ENCODE assay signal across 24 cellular contexts in the genomic region with DNA sequence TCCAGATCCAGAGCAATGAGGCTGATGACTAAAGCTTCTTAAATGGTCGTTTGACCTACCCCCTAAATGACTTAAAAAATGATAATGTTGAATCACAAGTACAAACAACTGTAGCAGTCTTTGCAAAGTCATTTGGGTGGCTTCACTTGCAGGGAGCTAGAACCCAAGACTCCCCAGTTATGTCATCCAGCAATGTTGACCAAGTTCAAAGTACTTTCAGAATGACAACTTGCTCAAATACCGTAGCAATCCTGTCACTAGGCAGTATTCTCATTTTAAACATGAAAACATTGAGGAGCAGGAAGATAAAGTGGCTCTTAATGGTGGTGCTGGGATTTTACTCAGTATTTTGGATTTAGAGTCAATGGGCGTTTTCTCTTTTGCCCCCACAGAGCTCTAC.
"Had no signal": no experiment of that assay in that cellular context is flagged by ENCODE, and none has a peak within 500 bp of the region (broad histone marks: within the 10 kb centered on the region; RNA-seq: fewer than 3 reads in every experiment).

No MANE protein-coding gene starts in this region.

- DNase-seq: activated B cell treated with CpG ODN at 0.5 μM for 24 hours; activated CD4-positive, alpha-beta memory T cell treated with anti-CD3 and anti-CD28 coated beads for 36 hours; activated CD4-positive, alpha-beta T cell treated with anti-CD3 and anti-CD28 coated beads, Interleukin-2, amount 10 ng/mL, durations not matched to agents 24 days and 14 days; activated CD8-positive, alpha-beta memory T cell treated with anti-CD3 and anti-CD28 coated beads, Interleukin-2, amount 50 U/mL, for 48 hours; activated gamma-delta T cell; activated naive CD4-positive, alpha-beta T cell; activated naive CD4-positive, alpha-beta T cell treated with anti-CD3 and anti-CD28 coated beads, Interleukin-2, amount 10 ng/mL, durations not matched to agents 7 days and 5 days; activated naive CD8-positive, alpha-beta T cell treated with anti-CD3 and anti-CD28 coated beads, Interleukin-2, amount 10 ng/mL, durations not matched to agents 7 days and 5 days; activated T-cell treated with anti-CD3 and anti-CD28 coated beads for 4 hours; activated T-cell treated with anti-CD3 and anti-CD28 coated beads, Interleukin-2, amount 50 U/mL, for 24 hours; activated T-cell treated with anti-CD3 and anti-CD28 coated beads, Interleukin-2, amount 50 U/mL, for 72 hours; dorsolateral prefrontal cortex; effector memory CD4-positive, alpha-beta T cell; endodermal cell; foreskin fibroblast; head of caudate nucleus; T-helper 2 cell had no signal

- H3K27me3 Mint-ChIP-seq: activated B cell treated with CpG ODN at 0.5 μM for 24 hours; activated CD4-positive, alpha-beta memory T cell treated with anti-CD3 and anti-CD28 coated beads for 36 hours; activated CD4-positive, alpha-beta T cell treated with anti-CD3 and anti-CD28 coated beads, Interleukin-2, amount 10 ng/mL, durations not matched to agents 24 days and 14 days; activated naive CD4-positive, alpha-beta T cell treated with anti-CD3 and anti-CD28 coated beads, Interleukin-2, amount 10 ng/mL, durations not matched to agents 7 days and 5 days; activated naive CD8-positive, alpha-beta T cell treated with anti-CD3 and anti-CD28 coated beads, Interleukin-2, amount 10 ng/mL, durations not matched to agents 7 days and 5 days; activated T-cell treated with anti-CD3 and anti-CD28 coated beads, Interleukin-2, amount 50 U/mL, for 24 hours; central memory CD8-positive, alpha-beta T cell; dendritic cell treated with granulocyte-macrophage colony-stimulating factor and Interleukin-4, amounts not matched to agents 40 ng/mL and 50 ng/mL, for 4 days had no signal

- H3K4me1 ChIP-seq: ascending aorta had no signal

- H3K4me1 Mint-ChIP-seq: activated B cell treated with CpG ODN at 0.5 μM for 24 hours; activated CD4-positive, alpha-beta T cell treated with anti-CD3 and anti-CD28 coated beads, Interleukin-2, amount 10 ng/mL, durations not matched to agents 24 days and 14 days; activated naive CD4-positive, alpha-beta T cell treated with anti-CD3 and anti-CD28 coated beads, Interleukin-2, amount 10 ng/mL, durations not matched to agents 7 days and 5 days; activated naive CD8-positive, alpha-beta T cell treated with anti-CD3 and anti-CD28 coated beads, Interleukin-2, amount 10 ng/mL, durations not matched to agents 7 days and 5 days; central memory CD8-positive, alpha-beta T cell had no signal

- H3K27ac Mint-ChIP-seq: activated B cell treated with CpG ODN at 0.5 μM for 24 hours; activated CD4-positive, alpha-beta memory T cell treated with anti-CD3 and anti-CD28 coated beads for 36 hours; activated CD4-positive, alpha-beta T cell treated with anti-CD3 and anti-CD28 coated beads, Interleukin-2, amount 10 ng/mL, durations not matched to agents 24 days and 14 days; activated naive CD4-positive, alpha-beta T cell treated with anti-CD3 and anti-CD28 coated beads, Interleukin-2, amount 10 ng/mL, durations not matched to agents 7 days and 5 days; activated naive CD4-positive, alpha-beta T cell treated with anti-CD3 and anti-CD28 coated beads, Interleukin-2, amount 50 U/mL, for 72 hours; activated naive CD8-positive, alpha-beta T cell treated with anti-CD3 and anti-CD28 coated beads, Interleukin-2, amount 10 ng/mL, durations not matched to agents 7 days and 5 days; activated T-cell treated with anti-CD3 and anti-CD28 coated beads, Interleukin-2, amount 50 U/mL, for 24 hours; activated T-cell treated with anti-CD3 and anti-CD28 coated beads, Interleukin-2, amount 50 U/mL, for 72 hours; brain; dendritic cell treated with granulocyte-macrophage colony-stimulating factor and Interleukin-4, amounts not matched to agents 40 ng/mL and 50 ng/mL, for 4 days; endodermal cell had no signal

- H3K27me3 ChIP-seq: ascending aorta, dorsolateral prefrontal cortex had no signal

- H3K36me3 ChIP-seq: ascending aorta had no signal

- H3K4me3 ChIP-seq: ascending aorta, coronary artery, dorsolateral prefrontal cortex had no signal

- H3K27ac ChIP-seq: ascending aorta, coronary artery, dorsolateral prefrontal cortex, VCaP had no signal

- H3K9me3 Mint-ChIP-seq: activated CD4-positive, alpha-beta T cell treated with anti-CD3 and anti-CD28 coated beads, Interleukin-2, amount 10 ng/mL, durations not matched to agents 24 days and 14 days; activated T-cell treated with anti-CD3 and anti-CD28 coated beads, Interleukin-2, amount 50 U/mL, for 24 hours; activated T-cell treated with anti-CD3 and anti-CD28 coated beads, Interleukin-2, amount 50 U/mL, for 72 hours; brain; dendritic cell treated with granulocyte-macrophage colony-stimulating factor and Interleukin-4, amounts not matched to agents 40 ng/mL and 50 ng/mL, for 4 days; endodermal cell had no signal

- H3K36me3 Mint-ChIP-seq: activated CD4-positive, alpha-beta memory T cell treated with anti-CD3 and anti-CD28 coated beads for 36 hours; activated naive CD4-positive, alpha-beta T cell treated with anti-CD3 and anti-CD28 coated beads, Interleukin-2, amount 10 ng/mL, durations not matched to agents 7 days and 5 days; activated naive CD4-positive, alpha-beta T cell treated with anti-CD3 and anti-CD28 coated beads, Interleukin-2, amount 50 U/mL, for 72 hours; activated naive CD8-positive, alpha-beta T cell treated with anti-CD3 and anti-CD28 coated beads, Interleukin-2, amount 10 ng/mL, durations not matched to agents 7 days and 5 days; brain had no signal

- H3K4me3 Mint-ChIP-seq: activated B cell treated with CpG ODN at 0.5 μM for 24 hours; activated CD4-positive, alpha-beta memory T cell treated with anti-CD3 and anti-CD28 coated beads for 36 hours; activated CD4-positive, alpha-beta T cell treated with anti-CD3 and anti-CD28 coated beads, Interleukin-2, amount 10 ng/mL, durations not matched to agents 24 days and 14 days; activated naive CD4-positive, alpha-beta T cell treated with anti-CD3 and anti-CD28 coated beads, Interleukin-2, amount 10 ng/mL, durations not matched to agents 7 days and 5 days; activated naive CD8-positive, alpha-beta T cell treated with anti-CD3 and anti-CD28 coated beads, Interleukin-2, amount 10 ng/mL, durations not matched to agents 7 days and 5 days; activated T-cell treated with anti-CD3 and anti-CD28 coated beads, Interleukin-2, amount 50 U/mL, for 24 hours; activated T-cell treated with anti-CD3 and anti-CD28 coated beads, Interleukin-2, amount 50 U/mL, for 72 hours; brain; central memory CD8-positive, alpha-beta T cell; dendritic cell treated with granulocyte-macrophage colony-stimulating factor and Interleukin-4, amounts not matched to agents 40 ng/mL and 50 ng/mL, for 4 days; endodermal cell had no signal
